16 cellular contexts compared by ENCODE assay signal in the genomic region with DNA sequence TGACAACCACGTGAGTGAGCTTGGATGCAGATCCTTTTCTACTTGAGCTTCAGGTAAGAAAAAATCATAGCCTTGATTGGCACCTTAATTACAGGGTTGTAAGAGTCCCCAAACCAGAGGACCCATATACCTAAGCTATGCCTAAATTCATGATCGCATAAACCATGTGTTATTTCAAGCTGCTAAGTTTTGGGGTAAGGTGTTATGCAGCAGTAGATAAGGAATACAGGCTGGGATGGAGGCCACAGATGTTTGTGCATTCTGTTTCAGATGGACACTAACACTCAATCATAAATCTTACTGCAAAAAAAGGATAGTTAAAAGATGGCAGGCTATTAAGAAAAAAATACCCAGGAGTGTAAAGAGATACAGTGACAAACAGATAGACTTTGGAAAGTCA.
"Had no signal": no experiment of that assay in that cellular context is flagged by ENCODE, and none has a peak within 500 bp of the region (broad histone marks: within the 10 kb centered on the region; RNA-seq: fewer than 3 reads in every experiment).

No MANE protein-coding gene starts in this region.

- H3K79me2 ChIP-seq: hepatocyte had no signal

- H3K9me3 ChIP-seq: body of pancreas, esophagus muscularis mucosa, pancreas, sigmoid colon, spleen had no signal

- ATAC-seq: body of pancreas, pancreas had no signal

- FAIRE-seq: pancreas had no signal

- H3K36me3 ChIP-seq: esophagus muscularis mucosa, pancreas, sigmoid colon, spleen had no signal

- DNase-seq: activated CD4-positive, alpha-beta memory T cell treated with anti-CD3 and anti-CD28 coated beads, Interleukin-2, amount 10 ng/mL, durations not matched to agents 7 days and 5 days; activated CD4-positive, CD25-positive, alpha-beta regulatory T cell treated with anti-CD3 and anti-CD28 coated beads, Interleukin-2, amount 50 U/mL, for 72 hours; activated naive CD4-positive, alpha-beta T cell treated with Interleukin-2 at 50 U/mL for 16 hours; amygdala; body of pancreas; caudate nucleus; islet precursor cell; midbrain; pancreas; sigmoid colon; spleen; stimulated activated CD4-positive, alpha-beta T cell treated with anti-CD3 and anti-CD28 coated beads, Interleukin-1b, Interleukin-23, amount 100 ng/mL, for 48 hours; T1000 had no signal

- H3K27me3 ChIP-seq: body of pancreas, esophagus muscularis mucosa, hepatocyte, sigmoid colon had no signal

- H3K4me1 ChIP-seq: body of pancreas, esophagus muscularis mucosa, pancreas, sigmoid colon, spleen had no signal

- H3K9me3 Mint-ChIP-seq: activated CD4-positive, alpha-beta memory T cell treated with anti-CD3 and anti-CD28 coated beads, Interleukin-2, amount 10 ng/mL, durations not matched to agents 7 days and 5 days had no signal

- H3K27ac ChIP-seq: body of pancreas, coronary artery, esophagus muscularis mucosa, hepatocyte, pancreas, sigmoid colon had no signal

- H2AFZ ChIP-seq: hepatocyte had no signal

- H3K4me3 ChIP-seq: body of pancreas, coronary artery, esophagus muscularis mucosa, hepatocyte, pancreas, sigmoid colon had no signal

- H3K4me2 ChIP-seq: hepatocyte had no signal
